11 cellular contexts compared by ENCODE assay signal in genomic region chr1:51642739-51643142, GRCh38. TPM values are rescaled to one million over a fixed set of nuclear protein-coding genes. Genes with fewer than 3 reads are reported as not detected.
DNase-seq lines count a peak whose midpoint lies in the region; ATAC-seq and TF ChIP-seq lines count a peak whose summit lies in the region.
"Had no signal": no experiment of that assay in that cellular context is flagged by ENCODE, and none has a peak within 500 bp of the region (broad histone marks: within the 10 kb centered on the region; RNA-seq: fewer than 3 reads in every experiment).

No MANE protein-coding gene starts in this region.

- H3K36me3 Mint-ChIP-seq in endothelial cell (ENCODE audit: low read depth, unreplicated experiment) = peaks cover 4% of the 10 kb centered on the region

- peaks cover 3 to 61% (median 33%) of the 10 kb centered on the region in 12 donors for H3K4me1 ChIP-seq in heart left ventricle
- H3K4me1 ChIP-seq in prostate gland (replicated peaks) = no peaks in the 10 kb centered on the region
- no peaks in the 10 kb centered on the region for H3K4me1 ChIP-seq in BE2C

- H3K36me3 ChIP-seq in heart left ventricle (no peaks in the 10 kb centered on the region), prostate gland (no peaks in the 10 kb centered on the region), BE2C (no peaks in the 10 kb centered on the region)

- DNase-seq in AG08396 (ENCODE audit: low spot score) (peak; percentile 36), T1000 (lab: John Stamatoyannopoulos, UW) (peak; percentile 14), heart left ventricle (peak in 1 of 5 donors; percentile 22), prostate gland (ENCODE audit: low spot score) (peak; percentile 15), BE2C (no peak), endothelial cell (ENCODE audit: low spot score) (no peak), OCI-M2 (lab: John Stamatoyannopoulos, UW; ENCODE audit: unreplicated experiment) (no peak), anterior cingulate cortex (lab: John Stamatoyannopoulos, UW) (no peak)
- DNase-seq: activated CD4-positive, alpha-beta T cell treated with anti-CD3 and anti-CD28 coated beads, Interleukin-2, amount 50 U/mL, for 1 hour; CD4-positive, alpha-beta memory T cell had no signal

- no peak overlapping the region for H3K4me3 ChIP-seq in heart left ventricle
- no peak overlapping the region for H3K4me3 ChIP-seq in prostate gland
- no peak overlapping the region for H3K4me3 ChIP-seq in BE2C (ENCODE audit: low read depth, low read length)

- TF ChIP-seq POLR2A in heart left ventricle (IDR thresholded peaks at IDR 0.05) (no peak), prostate gland (IDR thresholded peaks at IDR 0.05) (no peak)

- peak; percentile 57 to 87 (median 78) for ATAC-seq in heart left ventricle

- H3K9me3 Mint-ChIP-seq in endothelial cell (ENCODE audit: unreplicated experiment) = no peaks in the 10 kb centered on the region

- peak overlapping the region; percentile 41 to 85 (median 62) for H3K27ac ChIP-seq in heart left ventricle
- peak overlapping the region; percentile 54 to 69 for H3K27ac ChIP-seq in prostate gland
- H3K27ac ChIP-seq: KMS-11 had no signal

- WGBS in heart left ventricle, 4 donors = 59 to 90% (median 76%) methylated on average over 1 of the region's 1 CpG
- WGBS in prostate gland = 50% methylated on average over 1 of the region's 1 CpG

- TF ChIP-seq CTCF in heart left ventricle (IDR thresholded peaks at IDR 0.05) (no peak), prostate gland (IDR thresholded peaks at IDR 0.05) (no peak), BE2C (IDR thresholded peaks at IDR 0.05; ENCODE audit: low read depth, low read length) (no peak), endothelial cell (IDR thresholded peaks at IDR 0.05; ENCODE audit: unreplicated experiment) (no peak)

- H3K4me3 Mint-ChIP-seq in endothelial cell (ENCODE audit: unreplicated experiment) = no peak overlapping the region
- H3K4me3 Mint-ChIP-seq: CD4-positive, alpha-beta memory T cell had no signal

- peaks cover 3% of the 10 kb centered on the region for H3K4me1 Mint-ChIP-seq in endothelial cell (ENCODE audit: unreplicated experiment)

- no peak overlapping the region for H3K27ac Mint-ChIP-seq in endothelial cell (ENCODE audit: unreplicated experiment)
- H3K27ac Mint-ChIP-seq: CD4-positive, alpha-beta memory T cell had no signal

- H3K27me3 ChIP-seq in heart left ventricle (no peaks in the 10 kb centered on the region), prostate gland (replicated peaks; ENCODE audit: insufficient read depth) (no peaks in the 10 kb centered on the region), BE2C (no peaks in the 10 kb centered on the region)

- H3K9me3 ChIP-seq in heart left ventricle (peaks cover 0 to 9% (median 0%) of the 10 kb centered on the region in 12 donors), prostate gland (no peaks in the 10 kb centered on the region), BE2C (no peaks in the 10 kb centered on the region)

- H3K27me3 Mint-ChIP-seq in endothelial cell (ENCODE audit: unreplicated experiment) = no peaks in the 10 kb centered on the region
- H3K27me3 Mint-ChIP-seq: CD4-positive, alpha-beta memory T cell had no signal

- intact Hi-C loops in heart left ventricle (cut with DNase I) = no loop called here
- intact Hi-C loops in prostate gland (cut with DNase I) = loop anchor here (10.0 kb wide), 1 partner anchor 92 kb away; no protein-coding TSS in a partner anchor

RNA-seq across cellular contexts. Expression of gene OSBPL9, which starts 25.8 kb away (rescaled TPM):
- 10 to 100 TPM; 44.5 to 69.5 (median 53.5) TPM for total RNA-seq in heart left ventricle
- 10 to 100 TPM; 48.5 to 50.4 TPM for polyA plus RNA-seq in heart left ventricle
- total RNA-seq in prostate gland = 100 to 1,000 TPM in 1 of 2 donors, 10 to 100 TPM in 1; 93.6 to 104 TPM
- polyA plus RNA-seq in BE2C (2012; ENCODE audit: insufficient read depth, insufficient read length, low read depth) = 20.4 TPM
- total RNA-seq in endothelial cell (ENCODE audit: unreplicated experiment) = 91.2 TPM

Comparison
In these comparisons a context has a peak if more than half of its experiments do, and no peak if none do; other contexts are left out.
1. DNase-seq: peak in AG08396 (single experiment), T1000 (single experiment) and prostate gland (single experiment); none in BE2C (single experiment), endothelial cell (single experiment), OCI-M2 (single experiment) and anterior cingulate cortex (0 of 58).